ENCODE assay signal across 10 cellular contexts in the genomic region with DNA sequence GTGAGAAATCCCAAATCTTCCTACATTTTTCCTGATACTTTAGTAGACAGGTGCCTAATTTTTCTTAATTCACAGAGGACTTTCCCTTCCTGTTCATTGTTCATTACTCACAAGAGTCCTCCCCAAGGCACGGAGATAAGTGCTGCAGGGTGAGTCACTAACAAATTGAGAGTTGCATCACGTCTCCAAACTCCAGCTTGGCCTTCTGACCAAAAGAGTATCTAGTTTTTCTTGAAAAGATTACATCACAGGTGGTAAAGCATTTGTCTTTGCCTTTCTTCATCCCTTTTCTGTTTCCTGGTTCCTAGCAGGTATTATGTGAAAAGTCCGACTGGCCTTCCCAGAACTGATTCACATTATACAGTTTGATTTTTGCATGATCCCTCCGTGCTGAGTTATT. TPM values are rescaled to one million over a fixed set of nuclear protein-coding genes. Genes with fewer than 3 reads are reported as not detected.
A peak's percentile ranks its signal among the peaks of the same experiment; 100 is the strongest.
DNase-seq lines count a peak whose midpoint lies in the region; ATAC-seq and TF ChIP-seq lines count a peak whose summit lies in the region.
"Had no signal": no experiment of that assay in that cellular context is flagged by ENCODE, and none has a peak within 500 bp of the region (broad histone marks: within the 10 kb centered on the region; RNA-seq: fewer than 3 reads in every experiment).

No MANE protein-coding gene starts in this region.

- H3K36me3 ChIP-seq in HAP-1 (replicated peaks) = no peaks in the 10 kb centered on the region

- no peak for TF ChIP-seq CTCF in activated CD8-positive, alpha-beta T cell treated with anti-CD3 and anti-CD28 coated beads for 36 hours (IDR thresholded peaks at IDR 0.05)
- no peak for TF ChIP-seq CTCF in epithelial cell of proximal tubule (conservative IDR thresholded peaks at IDR 0.05; ENCODE audit: low read depth, low read length)
- no peak for TF ChIP-seq CTCF in glutamatergic neuron (IDR thresholded peaks at IDR 0.05; ENCODE audit: partially characterized antibody, unreplicated experiment)

- no peaks in the 10 kb centered on the region for H3K4me1 ChIP-seq in HAP-1

- POLR2A ChIA-PET in activated CD8-positive, alpha-beta T cell treated with anti-CD3 and anti-CD28 coated beads for 36 hours (lab: Charles Lee) = interaction anchor here (1.1 to 2.9 kb wide), 4 partner anchors 9 to 26 kb away, joined by 3 to 8 read pairs (median 4); no protein-coding TSS in a partner anchor
- POLR2A ChIA-PET in activated CD8-positive, alpha-beta T cell treated with anti-CD3 and anti-CD28 coated beads, Interleukin-2, amount 10 ng/mL, durations not matched to agents 7 days and 5 days (lab: Charles Lee) = interaction anchor here (1.1 to 3.7 kb wide), 3 partner anchors 23 to 42 kb away, joined by 3 to 12 read pairs (median 3); partner anchors contain the start of gene RASGRP1

- H3K9me3 Mint-ChIP-seq in activated CD8-positive, alpha-beta T cell treated with anti-CD3 and anti-CD28 coated beads for 36 hours = peaks cover 6% of the 10 kb centered on the region
- H3K9me3 Mint-ChIP-seq in activated CD8-positive, alpha-beta T cell treated with anti-CD3 and anti-CD28 coated beads, Interleukin-2, amount 10 ng/mL, durations not matched to agents 7 days and 5 days (ENCODE audit: insufficient read depth) = peaks cover 3% of the 10 kb centered on the region
- H3K9me3 Mint-ChIP-seq in stimulated activated naive CD8-positive, alpha-beta T cell treated with anti-CD3 and anti-CD28 coated beads, Interleukin-15, Interleukin-2, amounts not matched to agents 100 ng/mL and 50 ng/mL, for 24 hours = peaks cover 5% of the 10 kb centered on the region
- no peaks in the 10 kb centered on the region for H3K9me3 Mint-ChIP-seq in glutamatergic neuron (ENCODE audit: unreplicated experiment)

- H3K27me3 Mint-ChIP-seq in activated CD8-positive, alpha-beta T cell treated with anti-CD3 and anti-CD28 coated beads for 36 hours = no peaks in the 10 kb centered on the region
- H3K27me3 Mint-ChIP-seq in activated CD8-positive, alpha-beta T cell treated with anti-CD3 and anti-CD28 coated beads, Interleukin-2, amount 10 ng/mL, durations not matched to agents 7 days and 5 days (ENCODE audit: low read depth) = no peaks in the 10 kb centered on the region
- H3K27me3 Mint-ChIP-seq in stimulated activated naive CD8-positive, alpha-beta T cell treated with anti-CD3 and anti-CD28 coated beads, Interleukin-15, Interleukin-2, amounts not matched to agents 100 ng/mL and 50 ng/mL, for 24 hours = no peaks in the 10 kb centered on the region
- H3K27me3 Mint-ChIP-seq in glutamatergic neuron (ENCODE audit: unreplicated experiment) = peaks cover 2% of the 10 kb centered on the region
- H3K27me3 Mint-ChIP-seq: CD4-positive, CD25-positive, alpha-beta regulatory T cell had no signal

- H3K4me3 ChIP-seq in epithelial cell of proximal tubule (ENCODE audit: low read depth, low read length) (no peak overlapping the region), HAP-1 (no peak overlapping the region)

- intact Hi-C loops in activated CD8-positive, alpha-beta T cell treated with anti-CD3 and anti-CD28 coated beads for 36 hours (cut with micrococcal nuclease) = no loop called here

- peak overlapping the region; percentile 12 for H3K27ac Mint-ChIP-seq in activated CD8-positive, alpha-beta T cell treated with anti-CD3 and anti-CD28 coated beads for 36 hours
- H3K27ac Mint-ChIP-seq in activated CD8-positive, alpha-beta T cell treated with anti-CD3 and anti-CD28 coated beads, Interleukin-2, amount 10 ng/mL, durations not matched to agents 7 days and 5 days = no peak overlapping the region
- H3K27ac Mint-ChIP-seq in stimulated activated naive CD8-positive, alpha-beta T cell treated with anti-CD3 and anti-CD28 coated beads, Interleukin-15, Interleukin-2, amounts not matched to agents 100 ng/mL and 50 ng/mL, for 24 hours = peak overlapping the region; percentile 76
- H3K27ac Mint-ChIP-seq in glutamatergic neuron (ENCODE audit: unreplicated experiment) = no peak overlapping the region

- H3K36me3 Mint-ChIP-seq in activated CD8-positive, alpha-beta T cell treated with anti-CD3 and anti-CD28 coated beads for 36 hours (ENCODE audit: low read depth) = peaks cover 5% of the 10 kb centered on the region
- H3K36me3 Mint-ChIP-seq in activated CD8-positive, alpha-beta T cell treated with anti-CD3 and anti-CD28 coated beads, Interleukin-2, amount 10 ng/mL, durations not matched to agents 7 days and 5 days (ENCODE audit: low read depth) = peaks cover 14% of the 10 kb centered on the region
- no peaks in the 10 kb centered on the region for H3K36me3 Mint-ChIP-seq in stimulated activated naive CD8-positive, alpha-beta T cell treated with anti-CD3 and anti-CD28 coated beads, Interleukin-15, Interleukin-2, amounts not matched to agents 100 ng/mL and 50 ng/mL, for 24 hours (ENCODE audit: low read depth)
- H3K36me3 Mint-ChIP-seq in glutamatergic neuron (ENCODE audit: unreplicated experiment) = no peaks in the 10 kb centered on the region
- H3K36me3 Mint-ChIP-seq: CD4-positive, CD25-positive, alpha-beta regulatory T cell had no signal

- ATAC-seq in activated CD8-positive, alpha-beta T cell treated with anti-CD3 and anti-CD28 coated beads for 36 hours = peak; percentile 79
- no peak for ATAC-seq in activated CD8-positive, alpha-beta T cell treated with anti-CD3 and anti-CD28 coated beads, Interleukin-2, amount 10 ng/mL, durations not matched to agents 7 days and 5 days

- no peaks in the 10 kb centered on the region for H3K9me3 ChIP-seq in HAP-1

- CTCF ChIA-PET in activated CD8-positive, alpha-beta T cell treated with anti-CD3 and anti-CD28 coated beads for 36 hours (lab: Charles Lee) = interaction anchor here (0.7 to 3.1 kb wide), 4 partner anchors 9 to 26 kb away, joined by 3 to 20 read pairs (median 5); partner anchors contain the start of gene RASGRP1
- CTCF ChIA-PET in activated CD8-positive, alpha-beta T cell treated with anti-CD3 and anti-CD28 coated beads, Interleukin-2, amount 10 ng/mL, durations not matched to agents 7 days and 5 days (lab: Charles Lee) = interaction anchor here (1.0 to 1.2 kb wide), 2 partner anchors 25 to 101 kb away, joined by 3 to 5 read pairs; partner anchors contain the start of gene RASGRP1

- H3K4me3 Mint-ChIP-seq in activated CD8-positive, alpha-beta T cell treated with anti-CD3 and anti-CD28 coated beads for 36 hours = no peak overlapping the region
- H3K4me3 Mint-ChIP-seq in activated CD8-positive, alpha-beta T cell treated with anti-CD3 and anti-CD28 coated beads, Interleukin-2, amount 10 ng/mL, durations not matched to agents 7 days and 5 days = no peak overlapping the region
- no peak overlapping the region for H3K4me3 Mint-ChIP-seq in stimulated activated naive CD8-positive, alpha-beta T cell treated with anti-CD3 and anti-CD28 coated beads, Interleukin-15, Interleukin-2, amounts not matched to agents 100 ng/mL and 50 ng/mL, for 24 hours
- H3K4me3 Mint-ChIP-seq in glutamatergic neuron (ENCODE audit: unreplicated experiment) = no peak overlapping the region
- H3K4me3 Mint-ChIP-seq: CD4-positive, CD25-positive, alpha-beta regulatory T cell had no signal

- no peaks in the 10 kb centered on the region for H3K27me3 ChIP-seq in HAP-1 (ENCODE audit: low read depth)

- DNase-seq in activated CD8-positive, alpha-beta T cell treated with anti-CD3 and anti-CD28 coated beads for 36 hours = peak; percentile 51
- no peak for DNase-seq in activated CD8-positive, alpha-beta T cell treated with anti-CD3 and anti-CD28 coated beads, Interleukin-2, amount 10 ng/mL, durations not matched to agents 7 days and 5 days
- peak; percentile 92 for DNase-seq in NOMO-1 treated with dmso at 0.1 percent for 144 hours (lab: John Stamatoyannopoulos, UW; ENCODE audit: unreplicated experiment)
- DNase-seq in epithelial cell of proximal tubule (ENCODE audit: low read depth) = peak; percentile 58
- DNase-seq in HAP-1 (ENCODE audit: low spot score in 2 of 2) = no peak
- DNase-seq in GM19238 (ENCODE audit: insufficient read length, low spot score) = no peak
- DNase-seq in glutamatergic neuron = no peak
- DNase-seq: CD4-positive, CD25-positive, alpha-beta regulatory T cell; midbrain had no signal

- in situ Hi-C loops in HAP-1 (cut with MboI; ENCODE audit: low sequenced_read_pairs) = no loop called here

- peaks cover 28% of the 10 kb centered on the region for H3K4me1 Mint-ChIP-seq in activated CD8-positive, alpha-beta T cell treated with anti-CD3 and anti-CD28 coated beads for 36 hours (ENCODE audit: low read depth)
- H3K4me1 Mint-ChIP-seq in activated CD8-positive, alpha-beta T cell treated with anti-CD3 and anti-CD28 coated beads, Interleukin-2, amount 10 ng/mL, durations not matched to agents 7 days and 5 days (ENCODE audit: low read depth) = peaks cover 34% of the 10 kb centered on the region
- peaks cover 35% of the 10 kb centered on the region for H3K4me1 Mint-ChIP-seq in stimulated activated naive CD8-positive, alpha-beta T cell treated with anti-CD3 and anti-CD28 coated beads, Interleukin-15, Interleukin-2, amounts not matched to agents 100 ng/mL and 50 ng/mL, for 24 hours (ENCODE audit: low read depth)
- no peaks in the 10 kb centered on the region for H3K4me1 Mint-ChIP-seq in glutamatergic neuron (ENCODE audit: low read depth, unreplicated experiment)

RNA-seq across cellular contexts. Expression of gene RASGRP1, which starts 24.9 kb away (rescaled TPM):
- total RNA-seq in activated CD8-positive, alpha-beta T cell treated with anti-CD3 and anti-CD28 coated beads for 36 hours = 100 to 1,000 TPM; 105 to 106 TPM
- total RNA-seq in activated CD8-positive, alpha-beta T cell treated with anti-CD3 and anti-CD28 coated beads, Interleukin-2, amount 10 ng/mL, durations not matched to agents 7 days and 5 days = 100 to 1,000 TPM; 161 to 165 TPM
- total RNA-seq in epithelial cell of proximal tubule (0.43 and 3.5 TPM in 2 replicates), glutamatergic neuron (ENCODE audit: unreplicated experiment) (not detected)

Comparison
In these comparisons a context has a peak if more than half of its experiments do, and no peak if none do; other contexts are left out.
1. DNase-seq: peak in activated CD8-positive, alpha-beta T cell treated with anti-CD3 and anti-CD28 coated beads for 36 hours (single experiment), NOMO-1 treated with dmso at 0.1 percent for 144 hours (single experiment) and epithelial cell of proximal tubule (single experiment); none in activated CD8-positive, alpha-beta T cell treated with anti-CD3 and anti-CD28 coated beads, Interleukin-2, amount 10 ng/mL, durations not matched to agents 7 days and 5 days (single experiment), HAP-1 (0 of 2), GM19238 (single experiment) and glutamatergic neuron (single experiment).
2. H3K27ac Mint-ChIP-seq: peak in activated CD8-positive, alpha-beta T cell treated with anti-CD3 and anti-CD28 coated beads for 36 hours (single experiment) and stimulated activated naive CD8-positive, alpha-beta T cell treated with anti-CD3 and anti-CD28 coated beads, Interleukin-15, Interleukin-2, amounts not matched to agents 100 ng/mL and 50 ng/mL, for 24 hours (single experiment); none in activated CD8-positive, alpha-beta T cell treated with anti-CD3 and anti-CD28 coated beads, Interleukin-2, amount 10 ng/mL, durations not matched to agents 7 days and 5 days (single experiment) and glutamatergic neuron (single experiment).
3. RNA of gene RASGRP1, which starts 24.9 kb away (total RNA-seq): 161 to 165 TPM in activated CD8-positive, alpha-beta T cell treated with anti-CD3 and anti-CD28 coated beads, Interleukin-2, amount 10 ng/mL, durations not matched to agents 7 days and 5 days and 105 to 106 TPM in activated CD8-positive, alpha-beta T cell treated with anti-CD3 and anti-CD28 coated beads for 36 hours; 0.43 to 3.5 TPM in epithelial cell of proximal tubule and not detected in glutamatergic neuron (single experiment); every median in the first group is over 10 times any median in the second.